Comparison of ENCODE assay signal across 8 cellular contexts in genomic region chr2:9630750-9631483, GRCh38. TPM values are rescaled to one million over a fixed set of nuclear protein-coding genes. Genes with fewer than 3 reads are reported as not detected.
DNase-seq lines count a peak whose midpoint lies in the region; ATAC-seq, FAIRE-seq and TF ChIP-seq lines count a peak whose summit lies in the region.

YWHAQ (minus strand) TSS chr2:9630997; CDS start chr2:9630452, 545 bp downstream.

- TF ChIP-seq POLR2A in esophagus muscularis mucosa (IDR thresholded peaks at IDR 0.05; ENCODE audit: low read depth): peak; percentile 97

- intact Hi-C loops in esophagus muscularis mucosa (cut with DNase I): loop anchor here (2.0 to 10.0 kb wide), 2 partner anchors 76 to 156 kb away; partner anchors contain the start of genes ADAM17 and IAH1

- peaks cover 29% of the 10 kb centered on the region for H3K9me3 ChIP-seq in KOPT-K1 (ENCODE audit: insufficient read depth, low read length, poor library complexity, severe bottlenecking)
- no peaks in the 10 kb centered on the region for H3K9me3 ChIP-seq in esophagus muscularis mucosa
- H3K9me3 ChIP-seq in muscle layer of duodenum (ENCODE audit: control insufficient read depth in 1 of 2, low read length in 2 of 2): no peaks in the 10 kb centered on the region

- H3K36me3 ChIP-seq in KOPT-K1 (ENCODE audit: insufficient read depth, low read length) (peaks cover 37% of the 10 kb centered on the region), esophagus muscularis mucosa (peaks cover 0 to 15% (median 7%) of the 10 kb centered on the region in 4 donors), muscle layer of duodenum (ENCODE audit: control insufficient read depth in 1 of 2, insufficient read depth in 2 of 2, low read length in 2 of 2) (peaks cover 0 to 5% of the 10 kb centered on the region in 2 donors)

- TF ChIP-seq EP300 in esophagus muscularis mucosa (IDR thresholded peaks at IDR 0.05): no peak

- H3K4me3 ChIP-seq in esophagus muscularis mucosa (peak within 1 kb of the TSS; percentile 71 to 84 (median 81)), muscle layer of duodenum (ENCODE audit: low read depth in 1 of 2, low read length in 2 of 2) (peak within 1 kb of the TSS; percentile 70 to 94)

- TF ChIP-seq CTCF in esophagus muscularis mucosa (IDR thresholded peaks at IDR 0.05): no peak

- H3K4me3 Mint-ChIP-seq in activated T-cell treated with anti-CD3 and anti-CD28 coated beads, Interleukin-2, amount 50 U/mL, for 72 hours: peak within 1 kb of the TSS; percentile 89 to 99

- peak; percentile 90 for ATAC-seq in GM21786 (IDR thresholded peaks at IDR 0.05; ENCODE audit: unreplicated experiment)
- ATAC-seq in activated T-cell treated with anti-CD3 and anti-CD28 coated beads, Interleukin-2, amount 50 U/mL, for 72 hours (replicated peaks in 1 of 2): peak; percentile 90 to 92

- H3K4me1 ChIP-seq in esophagus muscularis mucosa: peaks cover 39 to 48% (median 47%) of the 10 kb centered on the region in 4 donors
- peaks cover 0 to 31% of the 10 kb centered on the region in 2 donors for H3K4me1 ChIP-seq in muscle layer of duodenum (ENCODE audit: control insufficient read depth in 1 of 2, insufficient read depth in 2 of 2, low read length in 2 of 2)

- peak within 1 kb of the TSS; percentile 97 for H3K27ac Mint-ChIP-seq in activated T-cell treated with anti-CD3 and anti-CD28 coated beads, Interleukin-2, amount 50 U/mL, for 72 hours

- peak; percentile 93 for DNase-seq in DMS79 (lab: John Stamatoyannopoulos, UW)
- DNase-seq in RCC 7860 (ENCODE audit: low spot score): peak; percentile 95
- peak; percentile 97 to 98 for DNase-seq in activated T-cell treated with anti-CD3 and anti-CD28 coated beads, Interleukin-2, amount 50 U/mL, for 72 hours
- DNase-seq in esophagus muscularis mucosa (ENCODE audit: extremely low spot score): peak; percentile 100
- peak; percentile 97 to 98 for DNase-seq in stimulated activated CD8-positive, alpha-beta memory T cell treated with anti-CD3 and anti-CD28 coated beads, Interleukin-7, amount 100 ng/mL, for 4 hours (ENCODE audit: low read depth in 2 of 2)

- H3K36me3 Mint-ChIP-seq in activated T-cell treated with anti-CD3 and anti-CD28 coated beads, Interleukin-2, amount 50 U/mL, for 72 hours (ENCODE audit: insufficient read depth in 2 of 2): peaks cover 20 to 26% of the 10 kb centered on the region in 2 donors

- no peaks in the 10 kb centered on the region for H3K9me3 Mint-ChIP-seq in activated T-cell treated with anti-CD3 and anti-CD28 coated beads, Interleukin-2, amount 50 U/mL, for 72 hours

- FAIRE-seq in RCC 7860 (lab: Jason Lieb, UNC): peak; percentile 79

- WGBS in esophagus muscularis mucosa: 0% methylated on average over 16 of the region's 81 CpGs

- H3K27me3 Mint-ChIP-seq in activated T-cell treated with anti-CD3 and anti-CD28 coated beads, Interleukin-2, amount 50 U/mL, for 72 hours (ENCODE audit: low read depth): peaks cover 7% of the 10 kb centered on the region

- H3K27ac ChIP-seq in KOPT-K1 (ENCODE audit: low read depth, low read length, poor library complexity, severe bottlenecking) (peak within 1 kb of the TSS; percentile 81), esophagus muscularis mucosa (replicated peaks in 1 of 4) (peak within 1 kb of the TSS; percentile 92 to 98 (median 96)), muscle layer of duodenum (ENCODE audit: low read length) (peak within 1 kb of the TSS; percentile 95)

- H3K27me3 ChIP-seq in esophagus muscularis mucosa: no peaks in the 10 kb centered on the region
- no peaks in the 10 kb centered on the region for H3K27me3 ChIP-seq in muscle layer of duodenum (ENCODE audit: low read depth, low read length)

- H3K4me1 Mint-ChIP-seq in activated T-cell treated with anti-CD3 and anti-CD28 coated beads, Interleukin-2, amount 50 U/mL, for 72 hours (ENCODE audit: low read depth): peaks cover 46% of the 10 kb centered on the region

RNA-seq across cellular contexts. Expression of gene YWHAQ, which starts in this region (rescaled TPM):
- total RNA-seq in activated T-cell treated with anti-CD3 and anti-CD28 coated beads, Interleukin-2, amount 50 U/mL, for 72 hours: 100 to 1,000 TPM; 207 to 251 TPM
- total RNA-seq in esophagus muscularis mucosa: 100 to 1,000 TPM; 223 to 239 (median 230) TPM

Comparison
In these comparisons a context has a peak if more than half of its experiments do, and no peak if none do; other contexts are left out.
1. Peak in every context shown above with its lines: DNase-seq, ATAC-seq, H3K4me3 ChIP-seq and H3K27ac ChIP-seq.